8 cellular contexts compared by ENCODE assay signal in the genomic region with DNA sequence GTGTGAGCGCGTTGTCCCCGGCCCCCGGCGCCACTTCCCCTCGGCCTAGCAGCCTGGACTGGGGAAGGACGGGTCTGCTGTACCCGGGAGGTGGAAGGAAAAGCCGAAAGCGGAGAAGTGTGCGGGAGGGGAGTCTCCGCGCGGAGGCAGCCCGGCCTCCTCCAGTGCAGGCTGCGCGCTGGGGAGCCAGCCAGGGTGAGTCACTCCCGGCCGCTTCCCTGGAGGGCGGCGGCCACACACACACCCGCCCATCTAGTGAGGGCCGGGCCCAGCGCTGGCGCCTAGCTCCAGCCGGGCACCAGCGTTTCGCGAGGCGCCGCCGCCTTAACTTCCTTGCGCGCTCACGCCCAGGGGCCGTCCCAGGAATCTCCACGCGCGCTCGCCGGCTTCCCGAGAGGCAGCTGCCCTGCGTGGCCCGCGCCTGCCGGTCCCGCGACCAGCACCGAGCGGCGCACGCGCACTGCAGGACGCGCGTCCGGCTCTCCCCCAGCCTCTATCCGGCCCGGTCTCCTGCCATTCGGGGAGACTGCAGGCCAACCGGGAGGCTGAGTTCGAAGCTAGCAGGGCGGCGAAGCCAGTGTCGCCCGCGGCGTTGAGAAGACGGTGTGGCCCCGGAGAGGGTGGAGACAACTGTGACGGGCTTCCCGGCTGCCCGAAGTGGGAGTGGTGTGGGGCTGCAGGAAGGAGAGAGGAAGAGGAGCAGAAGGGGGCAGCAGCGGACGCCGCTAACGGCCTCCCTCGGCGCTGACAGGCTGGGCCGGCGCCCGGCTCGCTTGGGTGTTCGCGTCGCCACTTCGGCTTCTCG. TPM values are rescaled to one million over a fixed set of nuclear protein-coding genes. Genes with fewer than 3 reads are reported as not detected.
DNase-seq lines count a peak whose midpoint lies in the region; ATAC-seq, FAIRE-seq and TF ChIP-seq lines count a peak whose summit lies in the region.

A gene (plus strand): TSS at position 702 of the 805 bp plus-strand sequence. CDS start 36,716 bp downstream, outside the sequence.

- peak within 1 kb of the TSS; percentile 99 for H3K4me3 Mint-ChIP-seq in T-helper 17 cell

- H3K4me1 Mint-ChIP-seq in T-helper 17 cell, result peaks cover 23% of the 10 kb centered on the region

- no peaks in the 10 kb centered on the region for H3K9me3 ChIP-seq in T-helper 17 cell (ENCODE audit: control insufficient read depth, low read length, poor library complexity, severe bottlenecking)

- ATAC-seq in HG02763 (IDR thresholded peaks at IDR 0.05; ENCODE audit: unreplicated experiment) (peak; percentile 73), T-helper 17 cell (peak; percentile 85)

- TF ChIP-seq POLR2A in GM12891 (IDR thresholded peaks at IDR 0.05; ENCODE audit: low read depth, low read length), result peak; percentile 86

- peaks cover 1% of the 10 kb centered on the region for H3K27me3 Mint-ChIP-seq in T-helper 17 cell

- H3K36me3 Mint-ChIP-seq in T-helper 17 cell (ENCODE audit: low read depth), result peaks cover 3% of the 10 kb centered on the region

- H3K27ac Mint-ChIP-seq in T-helper 17 cell, result peak within 1 kb of the TSS; percentile 94

- DNase-seq in GM12891 (ENCODE audit: insufficient read length, low spot score), result peak; percentile 59
- peak; percentile 78 for DNase-seq in NCI-H1436 (lab: John Stamatoyannopoulos, UW)
- peak; percentile 57 to 73 (median 68) for DNase-seq in T-helper 17 cell
- DNase-seq in hepatic stellate cell (ENCODE audit: low spot score), result peak; percentile 87
- DNase-seq in retina, result peak; percentile 98
- DNase-seq in GM19240 (ENCODE audit: insufficient read length, low spot score), result no peak

- peak; percentile 97 for FAIRE-seq in GM12891 (lab: Jason Lieb, UNC)

- peak within 1 kb of the TSS; percentile 93 for H3K27ac ChIP-seq in angular gyrus (ENCODE audit: low read depth, low read length)

TF ChIP-seq in GM12891, 5 proteins besides CTCF, POLR2A, EP300 and RAD21:
- TF ChIP-seq POLR2AphosphoS5 (IDR thresholded peaks at IDR 0.05; ENCODE audit: low read depth, low read length), result peak; percentile 87
- peak; percentile 45 for TF ChIP-seq SPI1 (IDR thresholded peaks at IDR 0.05; ENCODE audit: low read depth, low read length)
- TF ChIP-seq POU2F2 (IDR thresholded peaks at IDR 0.05; ENCODE audit: low read depth, low read length), result peak; percentile 69; the same call in 1 of the 2 replicates
- TF ChIP-seq TAF1 (IDR thresholded peaks at IDR 0.05; ENCODE audit: low read depth, low read length), result peak; percentile 68
- no peak for TF ChIP-seq PAX5 (IDR thresholded peaks at IDR 0.05; ENCODE audit: insufficient read depth, low read length, severe bottlenecking)

RNA-seq across cellular contexts. Expression of the gene that starts here (rescaled TPM):
- 5.5 TPM for polyA plus RNA-seq in GM12891 (2012; ENCODE audit: low read depth, missing spikeins)
- total RNA-seq in T-helper 17 cell, result 10 to 100 TPM; 14.6 TPM
